In genomic region chr14:106390947-106391346, GRCh38 we compare ENCODE assay signal across 22 cellular contexts.
"Had no signal": no experiment of that assay in that cellular context is flagged by ENCODE, and none has a peak within 500 bp of the region (broad histone marks: within the 10 kb centered on the region; RNA-seq: fewer than 3 reads in every experiment).

No MANE protein-coding gene starts in this region.

- H3K27ac ChIP-seq: lower lobe of right lung, prostate gland, right atrium auricular region, sigmoid colon, testis, tibial artery, upper lobe of right lung, vagina had no signal

- H3K4me1 Mint-ChIP-seq: neural crest cell; stimulated activated memory B cell treated with anti-CD40 and anti-IgM and Interleukin-4, amounts not matched to agents 10 μg/mL and 1 μg/mL and 100 μg/mL, for 72 hours had no signal

- FAIRE-seq: endometrium, frontal cortex, keratinocyte had no signal

- H3K4me1 ChIP-seq: lower lobe of right lung, prostate gland, right atrium auricular region, sigmoid colon, testis, tibial artery, upper lobe of right lung, vagina had no signal

- H3K4me3 ChIP-seq: lower lobe of right lung, prostate gland, right atrium auricular region, sigmoid colon, testis, tibial artery, upper lobe of right lung, vagina had no signal

- H3K4me3 Mint-ChIP-seq: effector memory CD8-positive, alpha-beta T cell; neural crest cell; stimulated activated memory B cell treated with anti-CD40 and anti-IgM and Interleukin-4, amounts not matched to agents 10 μg/mL and 1 μg/mL and 100 μg/mL, for 72 hours had no signal

- H3K9me3 ChIP-seq: lower lobe of right lung, prostate gland, right atrium auricular region, sigmoid colon, testis, tibial artery, upper lobe of right lung, vagina had no signal

- H3K36me3 ChIP-seq: lower lobe of right lung, prostate gland, right atrium auricular region, sigmoid colon, tibial artery, upper lobe of right lung, vagina had no signal

- DNase-seq: cortex of kidney; effector memory CD8-positive, alpha-beta T cell; hypothalamus; left ventricle myocardium superior; lower lobe of right lung; naive thymus-derived CD8-positive, alpha-beta T cell; sigmoid colon; stimulated activated CD4-positive, alpha-beta T cell treated with anti-CD3 and anti-CD28 coated beads, Interleukin-2, amount 100 ng/mL, for 24 hours; stimulated activated CD4-positive, alpha-beta T cell treated with anti-CD3 and anti-CD28 coated beads, Interleukin-4, amount 100 ng/mL, for 24 hours; stimulated activated naive CD8-positive, alpha-beta T cell treated with anti-CD3 and anti-CD28 coated beads, Interleukin-15, Interleukin-2, amounts not matched to agents 100 U/mL and 50 U/mL, for 24 hours; substantia nigra; testis; tibial artery; upper lobe of right lung had no signal

- H3K9me3 Mint-ChIP-seq: effector memory CD8-positive, alpha-beta T cell; naive thymus-derived CD8-positive, alpha-beta T cell; stimulated activated memory B cell treated with anti-CD40 and anti-IgM and Interleukin-4, amounts not matched to agents 10 μg/mL and 1 μg/mL and 100 μg/mL, for 72 hours had no signal

- ATAC-seq: left ventricle myocardium superior; lower lobe of right lung; naive thymus-derived CD8-positive, alpha-beta T cell; stimulated activated memory B cell treated with anti-CD40 and anti-IgM and Interleukin-4, amounts not matched to agents 10 μg/mL and 1 μg/mL and 100 μg/mL, for 72 hours; stimulated activated naive CD8-positive, alpha-beta T cell treated with anti-CD3 and anti-CD28 coated beads, Interleukin-15, Interleukin-2, amounts not matched to agents 100 U/mL and 50 U/mL, for 24 hours; upper lobe of right lung had no signal

- H3K36me3 Mint-ChIP-seq: naive thymus-derived CD8-positive, alpha-beta T cell; stimulated activated memory B cell treated with anti-CD40 and anti-IgM and Interleukin-4, amounts not matched to agents 10 μg/mL and 1 μg/mL and 100 μg/mL, for 72 hours had no signal

- H3K27ac Mint-ChIP-seq: naive thymus-derived CD8-positive, alpha-beta T cell; stimulated activated memory B cell treated with anti-CD40 and anti-IgM and Interleukin-4, amounts not matched to agents 10 μg/mL and 1 μg/mL and 100 μg/mL, for 72 hours had no signal

- H3K27me3 ChIP-seq: right atrium auricular region, testis, tibial artery, upper lobe of right lung, vagina had no signal
